9 cellular contexts compared by ENCODE assay signal in genomic region chr14:53613404-53614253, GRCh38.
DNase-seq lines count a peak whose midpoint lies in the region; ATAC-seq, FAIRE-seq and TF ChIP-seq lines count a peak whose summit lies in the region.
"Had no signal": no experiment of that assay in that cellular context is flagged by ENCODE, and none has a peak within 500 bp of the region (broad histone marks: within the 10 kb centered on the region; RNA-seq: fewer than 3 reads in every experiment).

No MANE protein-coding gene starts in this region.

- no peak overlapping the region for H3K4me3 ChIP-seq in H7 (ENCODE audit: insufficient read depth, low read depth, low read length)
- H3K4me3 ChIP-seq in GM12878 = peak overlapping the region; percentile 42

- H3K27me3 ChIP-seq in H7 (ENCODE audit: control insufficient read depth, insufficient read depth, low read length) = no peaks in the 10 kb centered on the region
- no peaks in the 10 kb centered on the region for H3K27me3 ChIP-seq in GM12878 (replicated peaks in 1 of 2; ENCODE audit: control insufficient read depth in 2 of 2, insufficient read depth in 2 of 2, low read length in 1 of 2)

- peaks cover 15% of the 10 kb centered on the region; the same call in 1 of the 2 replicates for H3K4me1 ChIP-seq in GM12878 (ENCODE audit: control insufficient read depth, insufficient read depth, low read length)

- POLR2A ChIA-PET in GM12878 (lab: Charles Lee) = interaction anchor here (0.5 to 1.5 kb wide), 4 partner anchors 14 to 87 kb away, joined by 3 to 7 read pairs (median 4); no protein-coding TSS in a partner anchor

- TSS peak; percentile 92 for BruUV-seq in GM12878 (replicated peaks; lab: Mats Ljungman, UMichigan)

- TF ChIP-seq CTCF in GM12878 (IDR thresholded peaks at IDR 0.05 in 2 of 3, conservative IDR thresholded peaks at IDR 0.05 in 1 of 3; ENCODE audit: control insufficient read depth in 2 of 3, extremely low read depth in 1 of 3, insufficient read depth in 1 of 3, low read depth in 3 of 3, low read length in 3 of 3) = no peak

- RAD21 ChIA-PET in GM12878 (lab: Charles Lee; ENCODE audit: unreplicated experiment) = interaction anchor here (0.9 to 3.3 kb wide), 7 partner anchors 12 to 88 kb away, joined by 3 to 25 read pairs (median 5); no protein-coding TSS in a partner anchor

- H3K9ac ChIP-seq in GM12878 (ENCODE audit: control insufficient read depth, insufficient read depth, low read length) = no peak overlapping the region

- peak; percentile 54; the same call in 1 of the 2 replicates for TF ChIP-seq POLR2A in GM12878 (IDR thresholded peaks at IDR 0.05; ENCODE audit: low read depth, low read length)

- DNase-seq in GM18507 (ENCODE audit: extremely low spot score, insufficient read length, low read depth) (peak; percentile 65), H7 (peak; percentile 31), LHCN-M2 (ENCODE audit: low read depth) (peak; percentile 90), GM12878 (ENCODE audit: low read depth, low spot score) (peak; percentile 98), renal cortical epithelial cell (ENCODE audit: low read depth) (peak; percentile 99), NCI-H510A (lab: John Stamatoyannopoulos, UW) (no peak), left cardiac atrium (no peak)

- ATAC-seq in GM12878 (peak; percentile 92), SK-N-SH treated with all-trans-retinoic acid at 6 μM for 48 hours (no peak), left cardiac atrium (no peak)

- H3K27ac ChIP-seq in GM12878 (ENCODE audit: control insufficient read depth, insufficient read depth) = peak overlapping the region; percentile 74

- CTCF ChIA-PET in GM12878 (lab: Yijun Ruan, JAX) = interaction anchor here (0.9 to 2.6 kb wide), 6 partner anchors 8 to 89 kb away, joined by 3 to 14 read pairs (median 5); no protein-coding TSS in a partner anchor

- intact Hi-C loops in GM12878 (cut with micrococcal nuclease; ENCODE audit: unreplicated experiment) (loop anchor here (1.0 to 2.0 kb wide), 3 partner anchors 43 to 87 kb away; no protein-coding TSS in a partner anchor), left cardiac atrium (cut with DNase I) (no loop called here)

- TF ChIP-seq RAD21 in GM12878 (IDR thresholded peaks at IDR 0.05; ENCODE audit: insufficient read depth, low read depth, low read length) = 0 out of 2 replicates have a peak, but pooled peaks have one; percentile 18

- H3K9me3 ChIP-seq in GM12878 (replicated peaks; ENCODE audit: control insufficient read depth, insufficient read depth, low read length) = no peaks in the 10 kb centered on the region; the same call in 2 of the 3 replicates

- WGBS in GM12878 (ENCODE audit: insufficient coverage, insufficient replicate concordance, low lambda C conversion rate, missing lambda C conversion rate) = 1% methylated on average over 12 of the region's 12 CpGs

- no peaks in the 10 kb centered on the region for H3K36me3 ChIP-seq in H7 (replicated peaks; ENCODE audit: control insufficient read depth, insufficient read depth, low read length)
- no peaks in the 10 kb centered on the region for H3K36me3 ChIP-seq in GM12878 (ENCODE audit: control insufficient read depth in 2 of 2, insufficient read depth in 2 of 2, low read length in 1 of 2)

- FAIRE-seq in GM18507 (lab: Jason Lieb, UNC) (peak; percentile 98), GM12878 (lab: Jason Lieb, UNC) (peak; percentile 89)
- FAIRE-seq: TTC549 had no signal

- peak overlapping the region; percentile 37 for H2AFZ ChIP-seq in GM12878 (ENCODE audit: control insufficient read depth, low read depth, low read length)

- in situ Hi-C loops in GM12878 (cut with MboI) = no loop called here

- no peaks in the 10 kb centered on the region for H4K20me1 ChIP-seq in GM12878 (ENCODE audit: control insufficient read depth, insufficient read depth)

- peak overlapping the region; percentile 93 for H3K4me2 ChIP-seq in GM12878 (ENCODE audit: control insufficient read depth, insufficient read depth)

- SMC1A ChIA-PET in GM12878 (lab: Charles Lee; ENCODE audit: uncharacterized antibody, unreplicated experiment) = interaction anchor here (0.8 to 5.9 kb wide), 18 partner anchors 8 to 164 kb away, joined by 3 to 44 read pairs (median 4); no protein-coding TSS in a partner anchor

- no peaks in the 10 kb centered on the region for H3K79me2 ChIP-seq in GM12878 (ENCODE audit: control insufficient read depth, insufficient read depth, low read length)

- TF ChIP-seq EP300 in GM12878 (IDR thresholded peaks at IDR 0.05; ENCODE audit: borderline replicate concordance in 1 of 2, control insufficient read depth in 1 of 2, low read depth in 2 of 2, low read length in 2 of 2) = peak; percentile 98 to 99

TF ChIP-seq in GM12878, 131 proteins besides CTCF, POLR2A, EP300 and RAD21 (continues in another document):
- TF ChIP-seq PML (IDR thresholded peaks at IDR 0.05; ENCODE audit: low read length) = peak; percentile 82; the same call in 1 of the 2 replicates
- TF ChIP-seq EZH2 (IDR thresholded peaks at IDR 0.05; ENCODE audit: borderline replicate concordance, control insufficient read depth, low read depth, low read length) = no peak
- TF ChIP-seq, protein P1, sequence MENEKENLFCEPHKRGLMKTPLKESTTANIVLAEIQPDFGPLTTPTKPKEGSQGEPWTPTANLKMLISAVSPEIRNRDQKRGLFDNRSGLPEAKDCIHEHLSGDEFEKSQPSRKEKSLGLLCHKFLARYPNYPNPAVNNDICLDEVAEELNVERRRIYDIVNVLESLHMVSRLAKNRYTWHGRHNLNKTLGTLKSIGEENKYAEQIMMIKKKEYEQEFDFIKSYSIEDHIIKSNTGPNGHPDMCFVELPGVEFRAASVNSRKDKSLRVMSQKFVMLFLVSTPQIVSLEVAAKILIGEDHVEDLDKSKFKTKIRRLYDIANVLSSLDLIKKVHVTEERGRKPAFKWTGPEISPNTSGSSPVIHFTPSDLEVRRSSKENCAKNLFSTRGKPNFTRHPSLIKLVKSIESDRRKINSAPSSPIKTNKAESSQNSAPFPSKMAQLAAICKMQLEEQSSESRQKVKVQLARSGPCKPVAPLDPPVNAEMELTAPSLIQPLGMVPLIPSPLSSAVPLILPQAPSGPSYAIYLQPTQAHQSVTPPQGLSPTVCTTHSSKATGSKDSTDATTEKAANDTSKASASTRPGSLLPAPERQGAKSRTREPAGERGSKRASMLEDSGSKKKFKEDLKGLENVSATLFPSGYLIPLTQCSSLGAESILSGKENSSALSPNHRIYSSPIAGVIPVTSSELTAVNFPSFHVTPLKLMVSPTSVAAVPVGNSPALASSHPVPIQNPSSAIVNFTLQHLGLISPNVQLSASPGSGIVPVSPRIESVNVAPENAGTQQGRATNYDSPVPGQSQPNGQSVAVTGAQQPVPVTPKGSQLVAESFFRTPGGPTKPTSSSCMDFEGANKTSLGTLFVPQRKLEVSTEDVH (IDR thresholded peaks at IDR 0.05; ENCODE audit: low read depth, partially characterized antibody) = peak; percentile 16
- peak; percentile 88 for TF ChIP-seq BMI1 (IDR thresholded peaks at IDR 0.05; ENCODE audit: borderline replicate concordance)
- peak; percentile 96 for TF ChIP-seq NBN (IDR thresholded peaks at IDR 0.05)
- TF ChIP-seq GATAD2B (conservative IDR thresholded peaks at IDR 0.05; ENCODE audit: low read depth) = peak; percentile 69

TF ChIP-seq in SK-N-SH treated with all-trans-retinoic acid at 6 μM for 48 hours, 23 proteins besides CTCF, POLR2A, EP300 and RAD21 (continues in another document):
- TF ChIP-seq ESRRG (CRISPR knock-in tag; IDR thresholded peaks at IDR 0.05) = no peak
- TF ChIP-seq SNAI2 (CRISPR knock-in tag; IDR thresholded peaks at IDR 0.05) = no peak
- TF ChIP-seq ZNF70 (CRISPR knock-in tag; IDR thresholded peaks at IDR 0.05) = no peak
- TF ChIP-seq ARNTL (CRISPR knock-in tag; IDR thresholded peaks at IDR 0.05; ENCODE audit: borderline replicate concordance, low read depth) = no peak
- TF ChIP-seq POU6F1 (CRISPR knock-in tag; IDR thresholded peaks at IDR 0.05; ENCODE audit: borderline replicate concordance, low read depth) = no peak
- TF ChIP-seq, protein P2, sequence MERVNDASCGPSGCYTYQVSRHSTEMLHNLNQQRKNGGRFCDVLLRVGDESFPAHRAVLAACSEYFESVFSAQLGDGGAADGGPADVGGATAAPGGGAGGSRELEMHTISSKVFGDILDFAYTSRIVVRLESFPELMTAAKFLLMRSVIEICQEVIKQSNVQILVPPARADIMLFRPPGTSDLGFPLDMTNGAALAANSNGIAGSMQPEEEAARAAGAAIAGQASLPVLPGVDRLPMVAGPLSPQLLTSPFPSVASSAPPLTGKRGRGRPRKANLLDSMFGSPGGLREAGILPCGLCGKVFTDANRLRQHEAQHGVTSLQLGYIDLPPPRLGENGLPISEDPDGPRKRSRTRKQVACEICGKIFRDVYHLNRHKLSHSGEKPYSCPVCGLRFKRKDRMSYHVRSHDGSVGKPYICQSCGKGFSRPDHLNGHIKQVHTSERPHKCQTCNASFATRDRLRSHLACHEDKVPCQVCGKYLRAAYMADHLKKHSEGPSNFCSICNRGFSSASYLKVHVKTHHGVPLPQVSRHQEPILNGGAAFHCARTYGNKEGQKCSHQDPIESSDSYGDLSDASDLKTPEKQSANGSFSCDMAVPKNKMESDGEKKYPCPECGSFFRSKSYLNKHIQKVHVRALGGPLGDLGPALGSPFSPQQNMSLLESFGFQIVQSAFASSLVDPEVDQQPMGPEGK (CRISPR knock-in tag; IDR thresholded peaks at IDR 0.05; ENCODE audit: borderline replicate concordance) = no peak

Comparison
In these comparisons a context has a peak if more than half of its experiments do, and no peak if none do; other contexts are left out.
1. DNase-seq: peak in GM18507 (single experiment), H7 (single experiment), LHCN-M2 (single experiment), GM12878 (single experiment) and renal cortical epithelial cell (single experiment); none in NCI-H510A (single experiment) and left cardiac atrium (single experiment).